17 cellular contexts compared by ENCODE assay signal in genomic region chr17:4426499-4427208, GRCh38. TPM values are rescaled to one million over a fixed set of nuclear protein-coding genes. Genes with fewer than 3 reads are reported as not detected.
"Had no signal": no experiment of that assay in that cellular context is flagged by ENCODE, and none has a peak within 500 bp of the region (broad histone marks: within the 10 kb centered on the region; RNA-seq: fewer than 3 reads in every experiment).

No MANE protein-coding gene starts in this region.

- H3K9me3 Mint-ChIP-seq: activated CD4-positive, alpha-beta T cell treated with anti-CD3 and anti-CD28 coated beads, Interleukin-2, amount 10 ng/mL, durations not matched to agents 7 days and 5 days; activated naive CD4-positive, alpha-beta T cell treated with anti-CD3 and anti-CD28 coated beads, Interleukin-2, amount 50 U/mL, for 24 hours; activated T-helper 2 cell treated with anti-CD3 and anti-CD28 coated beads, Interferon-gamma antibody, Interleukin-2, Interleukin-4, amounts not matched to agents 10 μg/mL and 5 μg/mL and 100 μg/mL, durations not matched to agents 14 hours and 24 hours and 36 hours had no signal

- H3K27me3 Mint-ChIP-seq: activated naive CD4-positive, alpha-beta T cell treated with anti-CD3 and anti-CD28 coated beads, Interleukin-2, amount 50 U/mL, for 24 hours had no signal

- H3K4me1 ChIP-seq: right lobe of liver, suprapubic skin had no signal

- FAIRE-seq: frontal cortex, keratinocyte had no signal

- H3K27ac ChIP-seq: neutrophil, right lobe of liver, suprapubic skin had no signal

- DNase-seq: activated CD4-positive, alpha-beta T cell treated with anti-CD3 and anti-CD28 coated beads, Interleukin-2, amount 10 ng/mL, durations not matched to agents 7 days and 5 days; activated CD8-positive, alpha-beta memory T cell treated with anti-CD3 and anti-CD28 coated beads for 24 hours; central memory CD4-positive, alpha-beta T cell; cortex of kidney; effector CD8-positive, alpha-beta T cell; right lobe of liver; stimulated activated CD4-positive, alpha-beta T cell treated with anti-CD3 and anti-CD28 coated beads, Interleukin-1b, Interleukin-23, amount 100 ng/mL, for 48 hours; stimulated activated naive CD4-positive, alpha-beta T cell had no signal

- H3K36me3 ChIP-seq: neutrophil, right lobe of liver, suprapubic skin had no signal

- H3K4me1 Mint-ChIP-seq: activated CD4-positive, alpha-beta T cell treated with anti-CD3 and anti-CD28 coated beads, Interleukin-2, amount 10 ng/mL, durations not matched to agents 7 days and 5 days; activated naive CD4-positive, alpha-beta T cell treated with anti-CD3 and anti-CD28 coated beads, Interleukin-2, amount 50 U/mL, for 24 hours had no signal

- H3K36me3 Mint-ChIP-seq: activated naive CD4-positive, alpha-beta T cell treated with anti-CD3 and anti-CD28 coated beads, Interleukin-2, amount 50 U/mL, for 24 hours had no signal

- H3K27ac Mint-ChIP-seq: activated CD4-positive, alpha-beta T cell treated with anti-CD3 and anti-CD28 coated beads, Interleukin-2, amount 10 ng/mL, durations not matched to agents 7 days and 5 days; activated naive CD4-positive, alpha-beta T cell treated with anti-CD3 and anti-CD28 coated beads, Interleukin-2, amount 50 U/mL, for 24 hours; activated T-helper 2 cell treated with anti-CD3 and anti-CD28 coated beads, Interferon-gamma antibody, Interleukin-2, Interleukin-4, amounts not matched to agents 10 μg/mL and 5 μg/mL and 100 μg/mL, durations not matched to agents 14 hours and 24 hours and 36 hours; progenitor cell of endocrine pancreas had no signal

- H3K9me3 ChIP-seq: neutrophil, right lobe of liver, suprapubic skin had no signal

- H3K27me3 ChIP-seq: neutrophil, right lobe of liver, suprapubic skin had no signal

- H3K4me3 Mint-ChIP-seq: activated CD4-positive, alpha-beta T cell treated with anti-CD3 and anti-CD28 coated beads, Interleukin-2, amount 10 ng/mL, durations not matched to agents 7 days and 5 days; activated naive CD4-positive, alpha-beta T cell treated with anti-CD3 and anti-CD28 coated beads, Interleukin-2, amount 50 U/mL, for 24 hours had no signal

- H3K4me3 ChIP-seq: right lobe of liver, suprapubic skin had no signal

RNA-seq across cellular contexts. Expression of gene SPNS3, which starts 7.1 kb away (rescaled TPM):
- total RNA-seq: fibroblast of lung, myocyte, progenitor cell of endocrine pancreas, right lobe of liver had no signal
- polyA plus RNA-seq: fibroblast of lung, keratinocyte had no signal
